In genomic region chr5:56814963-56815656, GRCh38 we compare ENCODE assay signal across 8 cellular contexts. TPM values are rescaled to one million over a fixed set of nuclear protein-coding genes. Genes with fewer than 3 reads are reported as not detected.
DNase-seq lines count a peak whose midpoint lies in the region; ATAC-seq, FAIRE-seq and TF ChIP-seq lines count a peak whose summit lies in the region.

MAP3K1 (plus strand) TSS chr5:56815549; CDS start chr5:56815574, 25 bp downstream.

- H3K27ac ChIP-seq in smooth muscle cell (ENCODE audit: low read depth), result peak within 1 kb of the TSS; percentile 53

- peaks cover 32% of the 10 kb centered on the region for H4K20me1 ChIP-seq in smooth muscle cell (ENCODE audit: low read depth)

- ATAC-seq in HG02852 (IDR thresholded peaks at IDR 0.05; ENCODE audit: unreplicated experiment), result peak; percentile 58

- H3K27ac Mint-ChIP-seq in immature natural killer cell, result peak within 1 kb of the TSS; percentile 88 to 98 (median 95)

- peak within 1 kb of the TSS; percentile 86 for H3K4me3 ChIP-seq in WI38 (ENCODE audit: low read depth, low read length)
- peak within 1 kb of the TSS; percentile 63 for H3K4me3 ChIP-seq in bronchial epithelial cell (ENCODE audit: low read depth, low read length)
- H3K4me3 ChIP-seq in smooth muscle cell, result peak within 1 kb of the TSS; percentile 96

- H3K4me3 Mint-ChIP-seq in immature natural killer cell, result peak within 1 kb of the TSS; percentile 90 to 96 (median 94)

- H3K9ac ChIP-seq in smooth muscle cell (ENCODE audit: low read depth), result peak within 1 kb of the TSS; percentile 76

- peak within 1 kb of the TSS; percentile 95 for H3K4me2 ChIP-seq in smooth muscle cell

- H3K36me3 ChIP-seq in bronchial epithelial cell (ENCODE audit: control insufficient read depth, insufficient read depth, low read length), result no peaks in the 10 kb centered on the region
- no peaks in the 10 kb centered on the region for H3K36me3 ChIP-seq in smooth muscle cell (ENCODE audit: low read depth)

- H3K27me3 Mint-ChIP-seq in immature natural killer cell (ENCODE audit: low read depth in 3 of 3), result peaks cover 0 to 13% (median 11%) of the 10 kb centered on the region in 3 donors

- H3K9me3 Mint-ChIP-seq in immature natural killer cell, result no peaks in the 10 kb centered on the region

- H3F3A ChIP-seq in smooth muscle cell (ENCODE audit: low read depth), result peaks cover 5% of the 10 kb centered on the region

- H3K27me3 ChIP-seq in bronchial epithelial cell (ENCODE audit: control insufficient read depth, insufficient read depth, low read length), result no peaks in the 10 kb centered on the region
- H3K27me3 ChIP-seq in smooth muscle cell (ENCODE audit: low read depth), result no peaks in the 10 kb centered on the region

- peak within 1 kb of the TSS; percentile 97 for H2AFZ ChIP-seq in smooth muscle cell (ENCODE audit: low read depth)

- H3K79me2 ChIP-seq in smooth muscle cell (ENCODE audit: low read depth), result peaks cover 43% of the 10 kb centered on the region

- H3K9me3 ChIP-seq in smooth muscle cell (replicated peaks; ENCODE audit: low read depth), result no peaks in the 10 kb centered on the region

- DNase-seq in NCI-H1436 (lab: John Stamatoyannopoulos, UW) (peak; percentile 82), NCI-H1436 treated with DMSO at 0.1 percent for 48 hours (lab: John Stamatoyannopoulos, UW) (no peak), NCI-H2029 (lab: John Stamatoyannopoulos, UW) (peak; percentile 73), bronchial epithelial cell (ENCODE audit: low read depth) (peak; percentile 38), immature natural killer cell (peak; percentile 81 to 83 (median 83)), smooth muscle cell (lab: John Stamatoyannopoulos, UW; ENCODE audit: unreplicated experiment) (peak; percentile 64)

- peaks cover 36 to 41% of the 10 kb centered on the region in 2 donors for H3K4me1 Mint-ChIP-seq in immature natural killer cell

- FAIRE-seq in bronchial epithelial cell (lab: Jason Lieb, UNC), result no peak

- no peaks in the 10 kb centered on the region for H3K36me3 Mint-ChIP-seq in immature natural killer cell

- WGBS in smooth muscle cell (ENCODE audit: low lambda C conversion rate), result under 1% methylated on average over 45 of the region's 87 CpGs

- TF ChIP-seq CTCF in WI38 (IDR thresholded peaks at IDR 0.05; ENCODE audit: low read depth, low read length) (no peak), bronchial epithelial cell (IDR thresholded peaks at IDR 0.05; ENCODE audit: insufficient read depth, low read length, severe bottlenecking) (peak; percentile 14), smooth muscle cell (IDR thresholded peaks at IDR 0.05; ENCODE audit: borderline replicate concordance, insufficient read depth, poor library complexity, severe bottlenecking) (no peak)

- H3K4me1 ChIP-seq in smooth muscle cell (ENCODE audit: low read depth), result peaks cover 19% of the 10 kb centered on the region

RNA-seq across cellular contexts. Expression of gene MAP3K1, which starts in this region (rescaled TPM):
- 9.3 and 10.3 TPM in 2 replicates for total RNA-seq in bronchial epithelial cell
- 10 to 100 TPM in 2 of 3 donors, 1 to 10 TPM in 1; 5.8 to 16.7 (median 10.2) TPM for polyA plus RNA-seq in immature natural killer cell
- 30.1 and 31.2 TPM in 2 replicates for total RNA-seq in smooth muscle cell
- 5.6 and 11.2 TPM in 2 replicates for polyA plus RNA-seq in smooth muscle cell
